Comparison of ENCODE assay signal across 10 cellular contexts in genomic region chr19:47075179-47075811, GRCh38. TPM values are rescaled to one million over a fixed set of nuclear protein-coding genes. Genes with fewer than 3 reads are reported as not detected.
DNase-seq lines count a peak whose midpoint lies in the region; ATAC-seq and TF ChIP-seq lines count a peak whose summit lies in the region.
"Had no signal": no experiment of that assay in that cellular context is flagged by ENCODE, and none has a peak within 500 bp of the region (broad histone marks: within the 10 kb centered on the region; RNA-seq: fewer than 3 reads in every experiment).

No MANE protein-coding gene starts in this region.

- no peak overlapping the region for H3K9ac ChIP-seq in mesendoderm (ENCODE audit: low read length)

- H3K4me3 ChIP-seq in mesendoderm (ENCODE audit: low read length), result no peak overlapping the region

- peaks cover 6% of the 10 kb centered on the region for H3K4me1 Mint-ChIP-seq in activated naive CD8-positive, alpha-beta T cell treated with anti-CD3 and anti-CD28 coated beads, Interleukin-2, amount 50 U/mL, for 24 hours
- peaks cover 31% of the 10 kb centered on the region for H3K4me1 Mint-ChIP-seq in nephron progenitor cell

- H3K36me3 ChIP-seq in mesendoderm (ENCODE audit: control insufficient read depth, insufficient read depth, low read length), result peaks cover 16% of the 10 kb centered on the region

- H3K56ac ChIP-seq in mesendoderm (ENCODE audit: low read length), result no peak overlapping the region

- H2BK15ac ChIP-seq in mesendoderm (replicated peaks; ENCODE audit: low read depth), result no peak overlapping the region

- H3K79me1 ChIP-seq in mesendoderm (ENCODE audit: low read length), result peaks cover 10% of the 10 kb centered on the region

- H3K4me2 ChIP-seq in mesendoderm (ENCODE audit: low read length), result no peak overlapping the region

- no peak overlapping the region for H2BK5ac ChIP-seq in mesendoderm (ENCODE audit: low read length)

- no peak overlapping the region for H3K4me3 Mint-ChIP-seq in activated naive CD8-positive, alpha-beta T cell treated with anti-CD3 and anti-CD28 coated beads, Interleukin-2, amount 50 U/mL, for 24 hours
- H3K4me3 Mint-ChIP-seq in nephron progenitor cell, result peak overlapping the region; percentile 57

- no peak overlapping the region for H4K8ac ChIP-seq in mesendoderm (ENCODE audit: low read depth, low read length)

- no peak overlapping the region for H3K23ac ChIP-seq in mesendoderm (ENCODE audit: low read length)

- H3K27me3 ChIP-seq in mesendoderm (ENCODE audit: insufficient read depth, low read length, poor library complexity), result no peaks in the 10 kb centered on the region

- no peak overlapping the region for H3K27ac ChIP-seq in mesendoderm (ENCODE audit: low read depth, low read length)

- H3K4ac ChIP-seq in mesendoderm (ENCODE audit: low read depth, low read length), result no peak overlapping the region

- WGBS in mesendoderm (ENCODE audit: extremely low coverage, insufficient coverage, low lambda C conversion rate), result no CpG with 5 or more reads among the region's 15 CpGs

- no peak for ATAC-seq in activated naive CD8-positive, alpha-beta T cell treated with anti-CD3 and anti-CD28 coated beads, Interleukin-2, amount 50 U/mL, for 24 hours

- H3K79me2 ChIP-seq in mesendoderm (ENCODE audit: control insufficient read depth, insufficient read depth, low read length), result peaks cover 3% of the 10 kb centered on the region

- H3K27ac Mint-ChIP-seq in activated naive CD8-positive, alpha-beta T cell treated with anti-CD3 and anti-CD28 coated beads, Interleukin-2, amount 50 U/mL, for 24 hours, result peak overlapping the region; percentile 17
- peak overlapping the region; percentile 95 for H3K27ac Mint-ChIP-seq in nephron progenitor cell

- H2AK5ac ChIP-seq in mesendoderm (ENCODE audit: low read length), result no peak overlapping the region

- no peaks in the 10 kb centered on the region for H3K27me3 Mint-ChIP-seq in activated naive CD8-positive, alpha-beta T cell treated with anti-CD3 and anti-CD28 coated beads, Interleukin-2, amount 50 U/mL, for 24 hours
- H3K27me3 Mint-ChIP-seq in nephron progenitor cell (ENCODE audit: low read depth, poor library complexity), result no peaks in the 10 kb centered on the region

- peaks cover 43% of the 10 kb centered on the region for H3K36me3 Mint-ChIP-seq in activated naive CD8-positive, alpha-beta T cell treated with anti-CD3 and anti-CD28 coated beads, Interleukin-2, amount 50 U/mL, for 24 hours (ENCODE audit: low read depth)
- peaks cover 50% of the 10 kb centered on the region for H3K36me3 Mint-ChIP-seq in nephron progenitor cell (ENCODE audit: low read depth)

- no peak for TF ChIP-seq CTCF in nephron progenitor cell (IDR thresholded peaks at IDR 0.05)

- no peak overlapping the region for H3K18ac ChIP-seq in mesendoderm (ENCODE audit: low read length)

- no peak overlapping the region for H4K5ac ChIP-seq in mesendoderm (ENCODE audit: low read length)

- H3K9me3 Mint-ChIP-seq in activated naive CD8-positive, alpha-beta T cell treated with anti-CD3 and anti-CD28 coated beads, Interleukin-2, amount 50 U/mL, for 24 hours, result no peaks in the 10 kb centered on the region
- H3K9me3 Mint-ChIP-seq in nephron progenitor cell, result no peaks in the 10 kb centered on the region

- H2BK120ac ChIP-seq in mesendoderm (ENCODE audit: low read depth, low read length), result no peak overlapping the region

- DNase-seq in CD1c-positive myeloid dendritic cell (ENCODE audit: extremely low spot score) (peak; percentile 70), LHCN-M2 (ENCODE audit: low read depth) (peak; percentile 14), nephron progenitor cell (no peak), NCI-H446 (lab: John Stamatoyannopoulos, UW) (no peak), activated gamma-delta T cell (lab: John Stamatoyannopoulos, UW) (no peak), mesendoderm (no peak)
- no peak for DNase-seq in activated naive CD8-positive, alpha-beta T cell treated with anti-CD3 and anti-CD28 coated beads, Interleukin-2, amount 50 U/mL, for 24 hours
- DNase-seq in activated effector memory CD4-positive, alpha-beta T cell treated with anti-CD3 and anti-CD28 coated beads, Interleukin-2, amount 50 U/mL, for 16 hours, result no peak
- DNase-seq: OCI-M1, SW 1271 had no signal

- H3K4me1 ChIP-seq in mesendoderm (ENCODE audit: control insufficient read depth, low read depth, low read length), result no peaks in the 10 kb centered on the region

RNA-seq across cellular contexts. Expression of gene TMEM160, which starts 26.9 kb away (rescaled TPM):
- 62.9 and 76.3 TPM in 2 replicates for total RNA-seq in LHCN-M2 (2014; rRNA removed)
- 94.8 TPM for polyA plus RNA-seq in LHCN-M2 (2012)
- polyA plus RNA-seq in mesendoderm (2013, experiment 1 of 2), result 40.2 TPM
- polyA plus RNA-seq in mesendoderm (2013, experiment 2 of 2), result 43.4 TPM

RNA-seq across cellular contexts. Expression of gene ZC3H4, which starts 38.3 kb away (rescaled TPM):
- 14.9 and 17.3 TPM in 2 replicates for total RNA-seq in LHCN-M2 (2014; rRNA removed)
- polyA plus RNA-seq in LHCN-M2 (2012), result 18.7 TPM
- polyA plus RNA-seq in mesendoderm (2013, experiment 1 of 2), result 40.0 TPM
- 40.7 TPM for polyA plus RNA-seq in mesendoderm (2013, experiment 2 of 2)

RNA-seq across cellular contexts. Expression of gene SAE1, which starts 55.3 kb away (rescaled TPM):
- 228 and 269 TPM in 2 replicates for total RNA-seq in LHCN-M2 (2014; rRNA removed)
- polyA plus RNA-seq in LHCN-M2 (2012), result 192 TPM
- polyA plus RNA-seq in mesendoderm (2013, experiment 1 of 2), result 240 TPM
- 241 TPM for polyA plus RNA-seq in mesendoderm (2013, experiment 2 of 2)

RNA-seq across cellular contexts. Expression of gene NPAS1, which starts 55.7 kb away (rescaled TPM):
- total RNA-seq in LHCN-M2 (2014; rRNA removed), result 1.0 and 1.9 TPM in 2 replicates
- polyA plus RNA-seq in LHCN-M2 (2012), result 9.4 TPM
- 2.4 TPM for polyA plus RNA-seq in mesendoderm (2013, experiment 1 of 2)
- polyA plus RNA-seq in mesendoderm (2013, experiment 2 of 2), result 2.5 TPM

Comparison
In these comparisons a context has a peak if more than half of its experiments do, and no peak if none do; other contexts are left out.
1. DNase-seq: peak in CD1c-positive myeloid dendritic cell (single experiment) and LHCN-M2 (single experiment); none in activated naive CD8-positive, alpha-beta T cell treated with anti-CD3 and anti-CD28 coated beads, Interleukin-2, amount 50 U/mL, for 24 hours (single experiment), nephron progenitor cell (single experiment), NCI-H446 (0 of 2), activated gamma-delta T cell (single experiment), activated effector memory CD4-positive, alpha-beta T cell treated with anti-CD3 and anti-CD28 coated beads, Interleukin-2, amount 50 U/mL, for 16 hours (single experiment) and mesendoderm (single experiment).